Comparison of ENCODE assay signal across 8 cellular contexts in genomic region chr10:62373995-62374861, GRCh38. TPM values are rescaled to one million over a fixed set of nuclear protein-coding genes. Genes with fewer than 3 reads are reported as not detected.
DNase-seq lines count a peak whose midpoint lies in the region; ATAC-seq and TF ChIP-seq lines count a peak whose summit lies in the region.

ZNF365 (plus strand) TSS chr10:62374369; CDS start chr10:62376194, 1,825 bp downstream.

- DNase-seq in CD8-positive, alpha-beta T cell: peak in 6 of 7 experiments; percentile 17 to 52 (median 28)
- peak; percentile 19 for DNase-seq in HuH-7.5 (ENCODE audit: low spot score)
- DNase-seq in activated CD4-positive, alpha-beta T cell treated with anti-CD3 and anti-CD28 coated beads, Interleukin-2, amount 50 U/mL, for 24 hours (ENCODE audit: low read depth in 1 of 2, low spot score in 1 of 2): peak; percentile 13 to 26
- peak; percentile 36 to 44 (median 38) for DNase-seq in effector memory CD4-positive, alpha-beta T cell
- peak in 1 of 2 donors; percentile 26 for DNase-seq in memory B cell (ENCODE audit: low spot score in 2 of 2)
- peak; percentile 52 for DNase-seq in stimulated activated CD8-positive, alpha-beta memory T cell treated with anti-CD3 and anti-CD28 coated beads, Interleukin-4, amount 100 ng/mL, for 48 hours
- DNase-seq in KBM-7: no peak

- H3K27ac ChIP-seq in CD8-positive, alpha-beta T cell (ENCODE audit: low read depth, low read length): no peak within 1 kb of the TSS
- peak within 1 kb of the TSS; percentile 44 for H3K27ac ChIP-seq in effector memory CD4-positive, alpha-beta T cell (ENCODE audit: insufficient read depth, low read length, poor library complexity, severe bottlenecking)

- H3K4me3 ChIP-seq in CD8-positive, alpha-beta T cell (ENCODE audit: low read depth, low read length): peak within 1 kb of the TSS; percentile 47
- H3K4me3 ChIP-seq in effector memory CD4-positive, alpha-beta T cell (ENCODE audit: insufficient read depth, low read depth, low read length, poor library complexity, severe bottlenecking): peak within 1 kb of the TSS; percentile 68

- H3K4me1 Mint-ChIP-seq in CD8-positive, alpha-beta T cell (ENCODE audit: low read depth): peaks cover 14% of the 10 kb centered on the region
- H3K4me1 Mint-ChIP-seq in memory B cell: peaks cover 7% of the 10 kb centered on the region

- H3K36me3 ChIP-seq in CD8-positive, alpha-beta T cell (ENCODE audit: insufficient read depth, low read length): no peaks in the 10 kb centered on the region
- H3K36me3 ChIP-seq in effector memory CD4-positive, alpha-beta T cell (ENCODE audit: control insufficient read depth, insufficient read depth, low read length): no peaks in the 10 kb centered on the region

- H3K4me3 Mint-ChIP-seq in CD8-positive, alpha-beta T cell: peak within 1 kb of the TSS; percentile 78
- peak within 1 kb of the TSS; percentile 85 for H3K4me3 Mint-ChIP-seq in memory B cell

- POLR2A ChIA-PET in CD8-positive, alpha-beta T cell (lab: Charles Lee): no interaction called here

- H3K27me3 Mint-ChIP-seq in CD8-positive, alpha-beta T cell (ENCODE audit: low read depth): peaks cover 22% of the 10 kb centered on the region
- H3K27me3 Mint-ChIP-seq in memory B cell: peaks cover 4% of the 10 kb centered on the region

- H3K9me3 ChIP-seq in CD8-positive, alpha-beta T cell (ENCODE audit: low read length): no peaks in the 10 kb centered on the region
- no peaks in the 10 kb centered on the region for H3K9me3 ChIP-seq in effector memory CD4-positive, alpha-beta T cell (ENCODE audit: control insufficient read depth, low read length)

- in situ Hi-C loops in KBM-7 (cut with MboI; ENCODE audit: low pct_unique_long_range_greater_than_20kb, low sequenced_read_pairs): no loop called here

- intact Hi-C loops in CD8-positive, alpha-beta T cell (cut with DNase I, micrococcal nuclease): no loop called here

- no peaks in the 10 kb centered on the region for H3K9me3 Mint-ChIP-seq in CD8-positive, alpha-beta T cell
- H3K9me3 Mint-ChIP-seq in memory B cell: no peaks in the 10 kb centered on the region

- no peak for TF ChIP-seq CTCF in CD8-positive, alpha-beta T cell (IDR thresholded peaks at IDR 0.05)

- peaks cover 10% of the 10 kb centered on the region for H3K4me1 ChIP-seq in CD8-positive, alpha-beta T cell (ENCODE audit: insufficient read depth, low read length)
- peaks cover 4% of the 10 kb centered on the region for H3K4me1 ChIP-seq in effector memory CD4-positive, alpha-beta T cell (ENCODE audit: control insufficient read depth, insufficient read depth, low read length, poor library complexity, severe bottlenecking)

- ATAC-seq in CD8-positive, alpha-beta T cell: peak; percentile 81
- ATAC-seq in memory B cell (ENCODE audit: low read depth) (peak; percentile 35), HG03097 (IDR thresholded peaks at IDR 0.05; ENCODE audit: low FRiP score, unreplicated experiment) (no peak)

- CTCF ChIA-PET in CD8-positive, alpha-beta T cell (lab: Charles Lee): interaction anchor here (1.0 kb wide), 1 partner anchor 32 kb away, joined by 3 read pairs; no protein-coding TSS in a partner anchor

- H3K27me3 ChIP-seq in CD8-positive, alpha-beta T cell (ENCODE audit: insufficient read depth, low read length): peaks cover 4% of the 10 kb centered on the region
- H3K27me3 ChIP-seq in effector memory CD4-positive, alpha-beta T cell (replicated peaks; ENCODE audit: control insufficient read depth, insufficient read depth, low read length, poor library complexity, severe bottlenecking): no peaks in the 10 kb centered on the region

- H3K36me3 Mint-ChIP-seq in CD8-positive, alpha-beta T cell: no peaks in the 10 kb centered on the region
- H3K36me3 Mint-ChIP-seq in memory B cell: no peaks in the 10 kb centered on the region

- H3K27ac Mint-ChIP-seq in CD8-positive, alpha-beta T cell: no peak within 1 kb of the TSS
- H3K27ac Mint-ChIP-seq in memory B cell: no peak within 1 kb of the TSS

RNA-seq across cellular contexts. Expression of gene ZNF365, which starts in this region (rescaled TPM):
- under 1 TPM; 0.60 to 0.61 TPM for total RNA-seq in CD8-positive, alpha-beta T cell

Comparison
In these comparisons a context has a peak if more than half of its experiments do, and no peak if none do; other contexts are left out.
1. Peak in DNase-seq, ATAC-seq and H3K4me3 ChIP-seq in CD8-positive, alpha-beta T cell; RNA of the gene not detected or under 1 TPM.